In the genomic region with DNA sequence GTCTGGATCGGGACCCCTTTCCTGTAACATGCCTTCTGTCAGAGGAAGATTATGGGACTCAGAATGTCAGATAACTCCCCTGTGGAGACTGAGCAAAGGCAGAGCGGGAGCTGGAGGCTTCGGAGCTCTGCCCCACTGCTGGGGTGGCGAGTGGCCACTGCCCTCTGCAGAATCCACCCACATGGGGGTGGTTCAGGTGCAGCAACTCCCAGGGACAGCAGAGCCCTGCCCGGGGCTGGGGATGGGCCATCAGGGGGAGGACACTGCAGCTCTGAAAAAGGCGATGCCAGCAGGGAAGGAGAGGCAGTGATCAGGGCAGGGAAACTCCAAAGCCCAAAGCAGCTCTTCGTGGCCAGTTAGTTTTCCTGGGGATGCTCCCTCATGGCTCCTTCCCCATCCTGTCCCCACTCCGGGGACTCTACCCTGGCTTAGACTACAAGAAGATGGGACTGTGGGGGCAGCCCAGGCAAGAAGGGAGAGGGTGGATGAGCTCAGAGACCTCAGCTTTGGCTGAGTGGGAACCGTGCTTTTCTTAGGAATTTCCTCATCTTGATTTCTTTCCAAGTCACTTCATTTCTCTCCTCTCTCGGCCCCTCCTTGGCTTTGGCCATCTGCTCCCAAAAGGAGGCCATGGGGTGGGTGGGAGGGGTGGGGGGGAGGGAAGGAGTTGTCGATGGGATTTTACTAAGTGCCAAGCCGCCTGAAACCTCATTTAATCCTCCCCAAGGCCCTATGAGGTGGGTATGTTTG, we compare ENCODE assay signal across 21 cellular contexts. TPM values are rescaled to one million over a fixed set of nuclear protein-coding genes. Genes with fewer than 3 reads are reported as not detected.
A peak's percentile ranks its signal among the peaks of the same experiment; 100 is the strongest.
DNase-seq lines count a peak whose midpoint lies in the region; ATAC-seq, FAIRE-seq and TF ChIP-seq lines count a peak whose summit lies in the region.
"Had no signal": no experiment of that assay in that cellular context is flagged by ENCODE, and none has a peak within 500 bp of the region (broad histone marks: within the 10 kb centered on the region; RNA-seq: fewer than 3 reads in every experiment).

No MANE protein-coding gene starts in this region.

- H3K4me3 ChIP-seq in kidney (ENCODE audit: low read length in 2 of 2) (no peak overlapping the region), upper lobe of left lung (peak overlapping the region in 1 of 4 donors; percentile 0), Karpas-422 (ENCODE audit: low read length) (no peak overlapping the region)
- H3K4me3 ChIP-seq: A549 had no signal

- no peaks in the 10 kb centered on the region for H3K36me3 ChIP-seq in kidney (ENCODE audit: control insufficient read depth in 1 of 2, insufficient read depth in 2 of 2, low read length in 2 of 2)
- peaks cover 0 to 6% (median 0%) of the 10 kb centered on the region in 4 donors for H3K36me3 ChIP-seq in upper lobe of left lung
- H3K36me3 ChIP-seq in Karpas-422 (ENCODE audit: insufficient read depth, low read length): no peaks in the 10 kb centered on the region

- no peak for TF ChIP-seq POLR2A in upper lobe of left lung (IDR thresholded peaks at IDR 0.05)

- peaks cover 33% of the 10 kb centered on the region for H3K27me3 Mint-ChIP-seq in WTC11 (ENCODE audit: low read depth)

- H2AFZ ChIP-seq in Karpas-422 (ENCODE audit: low read length): no peak overlapping the region

- CTCF ChIA-PET in WTC11 (lab: Charles Lee): interaction anchor here (0.8 to 5.2 kb wide), 6 partner anchors 8 to 416 kb away, joined by 3 to 53 read pairs (median 4); no protein-coding TSS in a partner anchor

- H3K27ac ChIP-seq in kidney (ENCODE audit: low read depth in 2 of 2, low read length in 2 of 2): peak overlapping the region in 1 of 2 donors; percentile 37
- peak overlapping the region; percentile 23 to 87 (median 56) for H3K27ac ChIP-seq in upper lobe of left lung
- H3K27ac ChIP-seq in Karpas-422 (ENCODE audit: low read length): no peak overlapping the region
- H3K27ac ChIP-seq: A549 had no signal

- H3K4me2 ChIP-seq in Karpas-422 (ENCODE audit: low read depth, low read length, poor library complexity, severe bottlenecking): no peak overlapping the region
- H3K4me2 ChIP-seq: A549 had no signal

- no peak overlapping the region for H3K27ac Mint-ChIP-seq in activated naive CD4-positive, alpha-beta T cell treated with anti-CD3 and anti-CD28 coated beads, Interleukin-2, amount 50 U/mL, for 72 hours
- H3K27ac Mint-ChIP-seq in WTC11: no peak overlapping the region
- H3K27ac Mint-ChIP-seq: activated T-cell treated with anti-CD3 and anti-CD28 coated beads, Interleukin-2, amount 50 U/mL, for 72 hours; CD8-positive, alpha-beta T cell; effector memory CD8-positive, alpha-beta T cell had no signal

- no peaks in the 10 kb centered on the region for H3K36me3 Mint-ChIP-seq in activated naive CD4-positive, alpha-beta T cell treated with anti-CD3 and anti-CD28 coated beads, Interleukin-2, amount 50 U/mL, for 72 hours
- no peaks in the 10 kb centered on the region for H3K36me3 Mint-ChIP-seq in WTC11
- H3K36me3 Mint-ChIP-seq: CD8-positive, alpha-beta T cell had no signal

- no peaks in the 10 kb centered on the region for H3K79me2 ChIP-seq in Karpas-422 (ENCODE audit: low read length)

- POLR2A ChIA-PET in WTC11 (lab: Charles Lee): no interaction called here

- no peak overlapping the region for H3K9ac ChIP-seq in kidney (ENCODE audit: low read length in 2 of 2)
- H3K9ac ChIP-seq in Karpas-422 (ENCODE audit: low read length): no peak overlapping the region

- peak; percentile 1 for DNase-seq in activated naive CD4-positive, alpha-beta T cell treated with anti-CD3 and anti-CD28 coated beads, Interleukin-2, amount 50 U/mL, for 16 hours
- DNase-seq in activated naive CD4-positive, alpha-beta T cell treated with anti-CD3 and anti-CD28 coated beads, Interleukin-2, amount 50 U/mL, for 72 hours (ENCODE audit: low spot score in 2 of 2): no peak
- DNase-seq in WTC11 (ENCODE audit: low spot score) (peak; percentile 6), kidney (peak; percentile 43), upper lobe of left lung (no peak), Karpas-422 (no peak)
- DNase-seq: activated CD4-positive, alpha-beta T cell treated with anti-CD3 and anti-CD28 coated beads, Interleukin-2, amount 50 U/mL, for 4 hours; activated T-cell treated with anti-CD3 and anti-CD28 coated beads, Interleukin-2, amount 50 U/mL, for 72 hours; CD8-positive, alpha-beta T cell; effector memory CD8-positive, alpha-beta T cell; NCI-H1694; stimulated activated naive CD4-positive, alpha-beta T cell treated with Interleukin-2 at 50 U/mL for 16 hours had no signal

- WGBS in upper lobe of left lung, 2 donors: 56 to 60% methylated on average over 9 to 12 of the region's 12 CpGs

- no peak overlapping the region for H3K4me3 Mint-ChIP-seq in WTC11
- H3K4me3 Mint-ChIP-seq: activated T-cell treated with anti-CD3 and anti-CD28 coated beads, Interleukin-2, amount 50 U/mL, for 72 hours; CD8-positive, alpha-beta T cell; effector memory CD8-positive, alpha-beta T cell had no signal

- peaks cover 49% of the 10 kb centered on the region for H3K4me1 Mint-ChIP-seq in WTC11

- TF ChIP-seq CTCF in WTC11 (IDR thresholded peaks at IDR 0.05) (no peak), kidney (IDR thresholded peaks at IDR 0.05; ENCODE audit: borderline replicate concordance, extremely low read depth, insufficient read depth) (no peak), upper lobe of left lung (IDR thresholded peaks at IDR 0.05) (no peak)

- intact Hi-C loops in kidney (cut with DNase I): no loop called here

- H3K9me3 ChIP-seq in kidney (ENCODE audit: control insufficient read depth in 1 of 2, low read length in 2 of 2) (no peaks in the 10 kb centered on the region), upper lobe of left lung (no peaks in the 10 kb centered on the region), Karpas-422 (ENCODE audit: low read length) (no peaks in the 10 kb centered on the region)
- H3K9me3 ChIP-seq: A549 had no signal

- TF ChIP-seq EP300 in upper lobe of left lung (IDR thresholded peaks at IDR 0.05): no peak

- no peak for FAIRE-seq in kidney (lab: Jason Lieb, UNC)
- FAIRE-seq: A549, frontal cortex, GM12891 had no signal

- peaks cover 0 to 15% (median 11%) of the 10 kb centered on the region in 4 donors for H3K27me3 ChIP-seq in upper lobe of left lung
- no peaks in the 10 kb centered on the region for H3K27me3 ChIP-seq in Karpas-422 (ENCODE audit: low read length)

- H4K20me1 ChIP-seq in Karpas-422 (ENCODE audit: insufficient read depth, low read depth, low read length): no peaks in the 10 kb centered on the region

- H3K4me1 ChIP-seq in kidney (ENCODE audit: control insufficient read depth in 1 of 2, insufficient read depth in 1 of 2, low read depth in 1 of 2, low read length in 2 of 2) (peaks cover 10 to 39% of the 10 kb centered on the region in 2 donors), upper lobe of left lung (peaks cover 20 to 59% (median 35%) of the 10 kb centered on the region in 4 donors), Karpas-422 (ENCODE audit: low read length) (peaks cover 13% of the 10 kb centered on the region)

- ATAC-seq in activated naive CD4-positive, alpha-beta T cell treated with anti-CD3 and anti-CD28 coated beads, Interleukin-2, amount 50 U/mL, for 72 hours: no peak
- ATAC-seq in WTC11 (no peak), upper lobe of left lung (ENCODE audit: low FRiP score in 2 of 2) (peak in 1 of 2 donors; percentile 70), HG02798 (IDR thresholded peaks at IDR 0.05; ENCODE audit: poor library complexity, unreplicated experiment) (no peak), GM19023 (IDR thresholded peaks at IDR 0.05; ENCODE audit: unreplicated experiment) (no peak)
- ATAC-seq: A549; activated T-cell treated with anti-CD3 and anti-CD28 coated beads, Interleukin-2, amount 50 U/mL, for 72 hours; CD8-positive, alpha-beta T cell; effector memory CD8-positive, alpha-beta T cell had no signal

- no peaks in the 10 kb centered on the region for H3K9me3 Mint-ChIP-seq in activated naive CD4-positive, alpha-beta T cell treated with anti-CD3 and anti-CD28 coated beads, Interleukin-2, amount 50 U/mL, for 72 hours
- H3K9me3 Mint-ChIP-seq in WTC11: no peaks in the 10 kb centered on the region
- H3K9me3 Mint-ChIP-seq: activated T-cell treated with anti-CD3 and anti-CD28 coated beads, Interleukin-2, amount 50 U/mL, for 72 hours; CD8-positive, alpha-beta T cell; effector memory CD8-positive, alpha-beta T cell; HFFc6 had no signal

- H3K9me2 ChIP-seq in Karpas-422 (replicated peaks; ENCODE audit: insufficient read depth, low read length): no peaks in the 10 kb centered on the region

TF ChIP-seq in WTC11, 78 proteins besides CTCF, POLR2A, EP300 and RAD21 (continues in another document):
- TF ChIP-seq NR3C1 (CRISPR knock-in tag; conservative IDR thresholded peaks at IDR 0.05; ENCODE audit: low read depth): no peak
- TF ChIP-seq NR2C2 (CRISPR knock-in tag; IDR thresholded peaks at IDR 0.05): no peak
- TF ChIP-seq, protein P1, sequence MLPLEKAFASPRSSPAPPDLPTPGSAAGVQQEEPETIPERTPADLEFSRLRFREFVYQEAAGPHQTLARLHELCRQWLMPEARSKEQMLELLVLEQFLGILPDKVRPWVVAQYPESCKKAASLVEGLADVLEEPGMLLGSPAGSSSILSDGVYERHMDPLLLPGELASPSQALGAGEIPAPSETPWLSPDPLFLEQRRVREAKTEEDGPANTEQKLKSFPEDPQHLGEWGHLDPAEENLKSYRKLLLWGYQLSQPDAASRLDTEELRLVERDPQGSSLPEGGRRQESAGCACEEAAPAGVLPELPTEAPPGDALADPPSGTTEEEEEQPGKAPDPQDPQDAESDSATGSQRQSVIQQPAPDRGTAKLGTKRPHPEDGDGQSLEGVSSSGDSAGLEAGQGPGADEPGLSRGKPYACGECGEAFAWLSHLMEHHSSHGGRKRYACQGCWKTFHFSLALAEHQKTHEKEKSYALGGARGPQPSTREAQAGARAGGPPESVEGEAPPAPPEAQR (CRISPR knock-in tag; IDR thresholded peaks at IDR 0.05): no peak
- TF ChIP-seq MXD4 (CRISPR knock-in tag; IDR thresholded peaks at IDR 0.05; ENCODE audit: borderline replicate concordance): no peak
- TF ChIP-seq ZNF138 (CRISPR knock-in tag; conservative IDR thresholded peaks at IDR 0.05): no peak
- no peak for TF ChIP-seq ESRRA (CRISPR knock-in tag; IDR thresholded peaks at IDR 0.05; ENCODE audit: borderline replicate concordance)

RNA-seq across cellular contexts. Expression of a gene that starts 4.0 kb away (rescaled TPM):
- total RNA-seq in activated naive CD4-positive, alpha-beta T cell treated with anti-CD3 and anti-CD28 coated beads, Interleukin-2, amount 50 U/mL, for 72 hours: not detected
- 5.4 to 6.7 TPM (median 6.2 TPM) in 3 replicates for total RNA-seq in WTC11 (2021)
- 25.3 TPM for total RNA-seq in kidney
- polyA plus RNA-seq in kidney (ENCODE audit: insufficient read depth, low read depth, low replicate concordance): 102 TPM
- 100 to 1,000 TPM in 1 of 6 donors, 10 to 100 TPM in 4, 1 to 10 TPM in 1; 7.3 to 102 (median 45.5) TPM for total RNA-seq in upper lobe of left lung
- total RNA-seq in Karpas-422 (2014; rRNA removed; shearing (Covaris generic); ENCODE audit: low replicate concordance): not detected in 2 replicates
- total RNA-seq: activated T-cell treated with anti-CD3 and anti-CD28 coated beads, Interleukin-2, amount 50 U/mL, for 72 hours; CD8-positive, alpha-beta T cell; HFFc6; MCF 10A; myocyte; PC-3 had no signal

Comparison
In these comparisons a context has a peak if more than half of its experiments do, and no peak if none do; other contexts are left out.
1. DNase-seq: peak in activated naive CD4-positive, alpha-beta T cell treated with anti-CD3 and anti-CD28 coated beads, Interleukin-2, amount 50 U/mL, for 16 hours (single experiment), WTC11 (single experiment) and kidney (single experiment); none in activated naive CD4-positive, alpha-beta T cell treated with anti-CD3 and anti-CD28 coated beads, Interleukin-2, amount 50 U/mL, for 72 hours (0 of 2), upper lobe of left lung (0 of 2) and Karpas-422 (single experiment).